Comparison of ENCODE assay signal across 13 cellular contexts in the genomic region with DNA sequence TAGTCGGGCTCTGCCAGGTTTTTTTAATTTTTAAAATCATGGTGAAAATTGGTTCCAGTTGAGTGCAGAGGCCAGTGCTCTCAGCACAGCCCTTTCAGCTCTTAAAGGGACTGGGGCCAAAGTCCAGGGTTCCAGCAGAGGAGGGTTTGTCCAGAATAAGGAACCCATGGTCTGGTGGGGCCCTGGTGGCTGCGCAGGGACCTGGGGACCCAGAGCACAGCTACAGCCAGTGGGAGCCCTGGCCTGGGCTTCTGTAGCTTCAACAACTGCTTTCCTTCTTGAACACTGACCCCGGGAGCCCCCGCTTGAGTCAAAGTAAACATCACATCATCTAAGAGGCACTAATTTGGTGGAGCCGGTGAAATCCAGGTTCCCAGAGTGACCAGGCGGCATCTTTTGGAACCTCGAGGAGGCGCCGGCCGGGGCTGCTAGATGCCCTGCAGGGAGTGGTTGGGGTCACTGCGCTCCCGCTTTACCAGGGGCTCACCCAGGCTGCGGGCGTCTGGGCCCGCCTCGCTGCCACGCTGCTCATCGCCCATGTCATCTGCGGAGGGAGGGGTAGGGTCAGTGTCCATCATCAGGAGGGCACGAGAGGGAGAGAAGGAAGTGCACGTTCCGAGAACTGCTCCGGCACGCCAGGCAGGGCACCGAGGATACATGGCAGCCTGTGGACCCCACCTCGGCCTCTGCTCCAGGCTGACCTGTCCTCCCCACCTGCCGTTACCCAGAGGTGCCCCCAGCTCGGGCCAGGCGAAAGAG.
"Had no signal": no experiment of that assay in that cellular context is flagged by ENCODE, and none has a peak within 500 bp of the region (broad histone marks: within the 10 kb centered on the region; RNA-seq: fewer than 3 reads in every experiment).

No MANE protein-coding gene starts in this region.

- H3K36me3 Mint-ChIP-seq: natural killer cell had no signal

- DNase-seq: activated B cell treated with CpG ODN at 0.5 μM for 24 hours; activated CD4-positive, alpha-beta T cell treated with anti-CD3 and anti-CD28 coated beads, Interleukin-2, amount 10 ng/mL, durations not matched to agents 24 days and 14 days; activated CD8-positive, alpha-beta memory T cell treated with anti-CD3 and anti-CD28 coated beads for 24 hours; activated naive CD4-positive, alpha-beta T cell treated with anti-CD3 and anti-CD28 coated beads for 36 hours; effector CD8-positive, alpha-beta T cell; mammary epithelial cell; mucosa of descending colon; natural killer cell; occipital lobe; transverse colon had no signal

- H3K9me3 ChIP-seq: mucosa of descending colon, transverse colon had no signal

- H3K27me3 Mint-ChIP-seq: activated B cell treated with CpG ODN at 0.5 μM for 24 hours; activated CD4-positive, alpha-beta T cell treated with anti-CD3 and anti-CD28 coated beads, Interleukin-2, amount 10 ng/mL, durations not matched to agents 24 days and 14 days had no signal

- H3K4me3 Mint-ChIP-seq: activated B cell treated with CpG ODN at 0.5 μM for 24 hours; activated CD4-positive, alpha-beta T cell treated with anti-CD3 and anti-CD28 coated beads, Interleukin-2, amount 10 ng/mL, durations not matched to agents 24 days and 14 days; activated naive CD4-positive, alpha-beta T cell treated with anti-CD3 and anti-CD28 coated beads for 36 hours; natural killer cell; T-helper 1 cell treated with Interleukin-12 subunit alpha and Interleukin-12 subunit beta and Interleukin-4 antibody, amounts not matched to agents 30 μg/mL and 1 μg/mL, for 36 hours had no signal

- H3K4me3 ChIP-seq: coronary artery, mucosa of descending colon, skin epidermis, transverse colon had no signal

- H3K4me1 Mint-ChIP-seq: natural killer cell had no signal

- H3K27ac Mint-ChIP-seq: activated B cell treated with CpG ODN at 0.5 μM for 24 hours; activated CD4-positive, alpha-beta T cell treated with anti-CD3 and anti-CD28 coated beads, Interleukin-2, amount 10 ng/mL, durations not matched to agents 24 days and 14 days; activated naive CD4-positive, alpha-beta T cell treated with anti-CD3 and anti-CD28 coated beads for 36 hours; natural killer cell; T-helper 1 cell treated with Interleukin-12 subunit alpha and Interleukin-12 subunit beta and Interleukin-4 antibody, amounts not matched to agents 30 μg/mL and 1 μg/mL, for 36 hours had no signal

- H3K9me3 Mint-ChIP-seq: activated B cell treated with CpG ODN at 0.5 μM for 24 hours; activated CD4-positive, alpha-beta T cell treated with anti-CD3 and anti-CD28 coated beads, Interleukin-2, amount 10 ng/mL, durations not matched to agents 24 days and 14 days; natural killer cell; T-helper 1 cell treated with Interleukin-12 subunit alpha and Interleukin-12 subunit beta and Interleukin-4 antibody, amounts not matched to agents 30 μg/mL and 1 μg/mL, for 36 hours had no signal

- H3K36me3 ChIP-seq: transverse colon had no signal

- ATAC-seq: mucosa of descending colon, natural killer cell had no signal

- H3K27me3 ChIP-seq: transverse colon had no signal
